1 cellular context compared by ENCODE assay signal in genomic region chr22:23169032-23169384, GRCh38.
TF ChIP-seq lines count a peak whose summit lies in the region.

No MANE protein-coding gene starts in this region.

TF ChIP-seq in K562, 482 proteins besides CTCF, POLR2A, EP300 and RAD21:
- no peak for TF ChIP-seq FOXJ3 (CRISPR knock-in tag; IDR thresholded peaks at IDR 0.05)
- TF ChIP-seq RBM15 (IDR thresholded peaks at IDR 0.05; ENCODE audit: insufficient read depth, low read length) = no peak
- no peak for TF ChIP-seq PPARD (CRISPR knock-in tag; IDR thresholded peaks at IDR 0.05)
- TF ChIP-seq HCFC1 (IDR thresholded peaks at IDR 0.05; ENCODE audit: low read depth, low read length) = 0 out of 2 replicates have a peak, but pooled peaks have one; percentile 23
- TF ChIP-seq RCOR1 (IDR thresholded peaks at IDR 0.05; ENCODE audit: borderline replicate concordance in 1 of 2, low read depth in 2 of 2, low read length in 2 of 2) = 0 out of 4 replicates have a peak, but pooled peaks of 1 of the 2 experiments have one; percentile 27
- no peak for TF ChIP-seq ZEB2 (IDR thresholded peaks at IDR 0.05)
- no peak for TF ChIP-seq RB1 (IDR thresholded peaks at IDR 0.05; ENCODE audit: low read depth)
- 0 out of 2 replicates have a peak, but pooled peaks have one; percentile 28 for TF ChIP-seq E2F1 (CRISPR knock-in tag; IDR thresholded peaks at IDR 0.05)
- TF ChIP-seq TBP (optimal IDR thresholded peaks at IDR 0.05; ENCODE audit: low read depth, low read length) = peak; percentile 33
- TF ChIP-seq ZBTB2 (IDR thresholded peaks at IDR 0.05) = no peak
